ENCODE assay signal across 1 cellular context in genomic region chr2:38376683-38377500, GRCh38.
A peak's percentile ranks its signal among the peaks of the same experiment; 100 is the strongest.
TF ChIP-seq lines count a peak whose summit lies in the region.

Gene ATL2, minus strand, starts transcription at chr2:38377273. Its CDS starts 13 bp downstream, at chr2:38377260.

TF ChIP-seq in K562, 482 proteins besides CTCF, POLR2A, EP300 and RAD21 (continued from another document and continues in another):
- TF ChIP-seq, protein P1, sequence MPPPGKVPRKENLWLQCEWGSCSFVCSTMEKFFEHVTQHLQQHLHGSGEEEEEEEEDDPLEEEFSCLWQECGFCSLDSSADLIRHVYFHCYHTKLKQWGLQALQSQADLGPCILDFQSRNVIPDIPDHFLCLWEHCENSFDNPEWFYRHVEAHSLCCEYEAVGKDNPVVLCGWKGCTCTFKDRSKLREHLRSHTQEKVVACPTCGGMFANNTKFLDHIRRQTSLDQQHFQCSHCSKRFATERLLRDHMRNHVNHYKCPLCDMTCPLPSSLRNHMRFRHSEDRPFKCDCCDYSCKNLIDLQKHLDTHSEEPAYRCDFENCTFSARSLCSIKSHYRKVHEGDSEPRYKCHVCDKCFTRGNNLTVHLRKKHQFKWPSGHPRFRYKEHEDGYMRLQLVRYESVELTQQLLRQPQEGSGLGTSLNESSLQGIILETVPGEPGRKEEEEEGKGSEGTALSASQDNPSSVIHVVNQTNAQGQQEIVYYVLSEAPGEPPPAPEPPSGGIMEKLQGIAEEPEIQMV (tag; conservative IDR thresholded peaks at IDR 0.05; ENCODE audit: low read depth): no peak
- peak; percentile 45; the same call in 1 of the 2 replicates for TF ChIP-seq BCOR (IDR thresholded peaks at IDR 0.05)
- no peak for TF ChIP-seq SLC30A9 (CRISPR knock-in tag; IDR thresholded peaks at IDR 0.05)
- TF ChIP-seq HDAC2 (IDR thresholded peaks at IDR 0.05): no peak
- no peak for TF ChIP-seq ZNF717 (CRISPR knock-in tag; IDR thresholded peaks at IDR 0.05)
- TF ChIP-seq CC2D1A (IDR thresholded peaks at IDR 0.05): peak; percentile 99
- TF ChIP-seq ARNT (IDR thresholded peaks at IDR 0.05): no peak
- no peak for TF ChIP-seq ZNF589 (CRISPR knock-in tag; IDR thresholded peaks at IDR 0.05; ENCODE audit: low read depth)
- no peak for TF ChIP-seq ZNF224 (CRISPR knock-in tag; IDR thresholded peaks at IDR 0.05)
- TF ChIP-seq CTBP1 (IDR thresholded peaks at IDR 0.05; ENCODE audit: borderline replicate concordance): peak; percentile 72; the same call in 1 of the 2 replicates
- TF ChIP-seq ETV1 (tag; conservative IDR thresholded peaks at IDR 0.05; ENCODE audit: low read depth): 0 out of 2 replicates have a peak, but pooled peaks have one; percentile 13
- no peak for TF ChIP-seq BRF2 (IDR thresholded peaks at IDR 0.05; ENCODE audit: borderline replicate concordance, insufficient read depth, insufficient read length)
- no peak for TF ChIP-seq ZNF24 (IDR thresholded peaks at IDR 0.05)
- no peak for TF ChIP-seq SOX6 (IDR thresholded peaks at IDR 0.05)
- TF ChIP-seq CREB1 (IDR thresholded peaks at IDR 0.05): peak; percentile 93
- peak; percentile 92 for TF ChIP-seq CREB1 (CRISPR knock-in tag; IDR thresholded peaks at IDR 0.05)
- TF ChIP-seq ZNF140 (CRISPR knock-in tag; IDR thresholded peaks at IDR 0.05): no peak
- TF ChIP-seq ZNF583 (CRISPR knock-in tag; IDR thresholded peaks at IDR 0.05): no peak
- TF ChIP-seq CEBPZ (IDR thresholded peaks at IDR 0.05; ENCODE audit: borderline replicate concordance, low read depth, low read length): no peak
- peak; percentile 57; the same call in 1 of the 2 replicates for TF ChIP-seq JUND (IDR thresholded peaks at IDR 0.05; ENCODE audit: borderline replicate concordance, low read depth, low read length)
- TF ChIP-seq JUND (tag; IDR thresholded peaks at IDR 0.05; ENCODE audit: borderline replicate concordance, low read depth, low read length): no peak; the same call in 2 of the 3 replicates
- no peak for TF ChIP-seq BACH1 (tag; IDR thresholded peaks at IDR 0.05)
- TF ChIP-seq SETDB1 (IDR thresholded peaks at IDR 0.05; ENCODE audit: low read length): no peak
- TF ChIP-seq XRCC5 (IDR thresholded peaks at IDR 0.05; ENCODE audit: low read depth, low read length): no peak; the same call in 1 of the 2 replicates
- TF ChIP-seq, protein P2, sequence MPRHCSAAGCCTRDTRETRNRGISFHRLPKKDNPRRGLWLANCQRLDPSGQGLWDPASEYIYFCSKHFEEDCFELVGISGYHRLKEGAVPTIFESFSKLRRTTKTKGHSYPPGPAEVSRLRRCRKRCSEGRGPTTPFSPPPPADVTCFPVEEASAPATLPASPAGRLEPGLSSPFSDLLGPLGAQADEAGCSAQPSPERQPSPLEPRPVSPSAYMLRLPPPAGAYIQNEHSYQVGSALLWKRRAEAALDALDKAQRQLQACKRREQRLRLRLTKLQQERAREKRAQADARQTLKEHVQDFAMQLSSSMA (CRISPR knock-in tag; IDR thresholded peaks at IDR 0.05): no peak
- TF ChIP-seq, protein P3, sequence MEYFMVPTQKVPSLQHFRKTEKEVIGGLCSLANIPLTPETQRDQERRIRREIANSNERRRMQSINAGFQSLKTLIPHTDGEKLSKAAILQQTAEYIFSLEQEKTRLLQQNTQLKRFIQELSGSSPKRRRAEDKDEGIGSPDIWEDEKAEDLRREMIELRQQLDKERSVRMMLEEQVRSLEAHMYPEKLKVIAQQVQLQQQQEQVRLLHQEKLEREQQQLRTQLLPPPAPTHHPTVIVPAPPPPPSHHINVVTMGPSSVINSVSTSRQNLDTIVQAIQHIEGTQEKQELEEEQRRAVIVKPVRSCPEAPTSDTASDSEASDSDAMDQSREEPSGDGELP (CRISPR knock-in tag; IDR thresholded peaks at IDR 0.05; ENCODE audit: borderline replicate concordance): peak; percentile 80
- TF ChIP-seq, protein P4, sequence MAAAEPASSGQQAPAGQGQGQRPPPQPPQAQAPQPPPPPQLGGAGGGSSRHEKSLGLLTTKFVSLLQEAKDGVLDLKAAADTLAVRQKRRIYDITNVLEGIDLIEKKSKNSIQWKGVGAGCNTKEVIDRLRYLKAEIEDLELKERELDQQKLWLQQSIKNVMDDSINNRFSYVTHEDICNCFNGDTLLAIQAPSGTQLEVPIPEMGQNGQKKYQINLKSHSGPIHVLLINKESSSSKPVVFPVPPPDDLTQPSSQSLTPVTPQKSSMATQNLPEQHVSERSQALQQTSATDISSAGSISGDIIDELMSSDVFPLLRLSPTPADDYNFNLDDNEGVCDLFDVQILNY (CRISPR knock-in tag; IDR thresholded peaks at IDR 0.05): no peak
- 0 out of 2 replicates have a peak, but pooled peaks have one; percentile 52 for TF ChIP-seq ZBTB1 (CRISPR knock-in tag; IDR thresholded peaks at IDR 0.05; ENCODE audit: borderline replicate concordance, low read depth)
- TF ChIP-seq, protein P5, sequence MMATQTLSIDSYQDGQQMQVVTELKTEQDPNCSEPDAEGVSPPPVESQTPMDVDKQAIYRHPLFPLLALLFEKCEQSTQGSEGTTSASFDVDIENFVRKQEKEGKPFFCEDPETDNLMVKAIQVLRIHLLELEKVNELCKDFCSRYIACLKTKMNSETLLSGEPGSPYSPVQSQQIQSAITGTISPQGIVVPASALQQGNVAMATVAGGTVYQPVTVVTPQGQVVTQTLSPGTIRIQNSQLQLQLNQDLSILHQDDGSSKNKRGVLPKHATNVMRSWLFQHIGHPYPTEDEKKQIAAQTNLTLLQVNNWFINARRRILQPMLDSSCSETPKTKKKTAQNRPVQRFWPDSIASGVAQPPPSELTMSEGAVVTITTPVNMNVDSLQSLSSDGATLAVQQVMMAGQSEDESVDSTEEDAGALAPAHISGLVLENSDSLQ (IDR thresholded peaks at IDR 0.05): no peak
- peak in 1 of 2 experiments; percentile 54; a peak in 1 of 4 replicates for TF ChIP-seq SRF (CRISPR knock-in tag; IDR thresholded peaks at IDR 0.05)
- no peak for TF ChIP-seq ELK1 (CRISPR knock-in tag; IDR thresholded peaks at IDR 0.05)
- TF ChIP-seq RNF2 (IDR thresholded peaks at IDR 0.05): peak; percentile 63; the same call in 1 of the 2 replicates
- TF ChIP-seq IRF2 (CRISPR knock-in tag; IDR thresholded peaks at IDR 0.05): no peak
- TF ChIP-seq MIER1 (IDR thresholded peaks at IDR 0.05; ENCODE audit: low read depth): no peak
- TF ChIP-seq ZNF12 (CRISPR knock-in tag; IDR thresholded peaks at IDR 0.05): no peak
- peak; percentile 54; the same call in 1 of the 2 replicates for TF ChIP-seq ATF7 (IDR thresholded peaks at IDR 0.05)
- TF ChIP-seq ARID3A (IDR thresholded peaks at IDR 0.05; ENCODE audit: borderline replicate concordance, low read depth, low read length): peak; percentile 50; the same call in 1 of the 2 replicates
- no peak for TF ChIP-seq E2F1 (CRISPR knock-in tag; IDR thresholded peaks at IDR 0.05)
- TF ChIP-seq PML (IDR thresholded peaks at IDR 0.05; ENCODE audit: low read length): peak; percentile 52; the same call in 1 of the 2 replicates
- TF ChIP-seq, protein P6, sequence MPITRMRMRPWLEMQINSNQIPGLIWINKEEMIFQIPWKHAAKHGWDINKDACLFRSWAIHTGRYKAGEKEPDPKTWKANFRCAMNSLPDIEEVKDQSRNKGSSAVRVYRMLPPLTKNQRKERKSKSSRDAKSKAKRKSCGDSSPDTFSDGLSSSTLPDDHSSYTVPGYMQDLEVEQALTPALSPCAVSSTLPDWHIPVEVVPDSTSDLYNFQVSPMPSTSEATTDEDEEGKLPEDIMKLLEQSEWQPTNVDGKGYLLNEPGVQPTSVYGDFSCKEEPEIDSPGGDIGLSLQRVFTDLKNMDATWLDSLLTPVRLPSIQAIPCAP (CRISPR knock-in tag; IDR thresholded peaks at IDR 0.05; ENCODE audit: borderline replicate concordance): no peak
- TF ChIP-seq TFAM (CRISPR knock-in tag; conservative IDR thresholded peaks at IDR 0.05): no peak
- TF ChIP-seq ZNF134 (CRISPR knock-in tag; conservative IDR thresholded peaks at IDR 0.05): no peak
- TF ChIP-seq NFXL1 (CRISPR knock-in tag; IDR thresholded peaks at IDR 0.05): no peak
- no peak for TF ChIP-seq XRCC3 (IDR thresholded peaks at IDR 0.05)
- peak; percentile 51; the same call in 1 of the 2 replicates for TF ChIP-seq CHCHD3 (CRISPR knock-in tag; IDR thresholded peaks at IDR 0.05)
- no peak for TF ChIP-seq SREBF1 (IDR thresholded peaks at IDR 0.05; ENCODE audit: borderline replicate concordance, low read depth, low read length)
- TF ChIP-seq, protein P7, sequence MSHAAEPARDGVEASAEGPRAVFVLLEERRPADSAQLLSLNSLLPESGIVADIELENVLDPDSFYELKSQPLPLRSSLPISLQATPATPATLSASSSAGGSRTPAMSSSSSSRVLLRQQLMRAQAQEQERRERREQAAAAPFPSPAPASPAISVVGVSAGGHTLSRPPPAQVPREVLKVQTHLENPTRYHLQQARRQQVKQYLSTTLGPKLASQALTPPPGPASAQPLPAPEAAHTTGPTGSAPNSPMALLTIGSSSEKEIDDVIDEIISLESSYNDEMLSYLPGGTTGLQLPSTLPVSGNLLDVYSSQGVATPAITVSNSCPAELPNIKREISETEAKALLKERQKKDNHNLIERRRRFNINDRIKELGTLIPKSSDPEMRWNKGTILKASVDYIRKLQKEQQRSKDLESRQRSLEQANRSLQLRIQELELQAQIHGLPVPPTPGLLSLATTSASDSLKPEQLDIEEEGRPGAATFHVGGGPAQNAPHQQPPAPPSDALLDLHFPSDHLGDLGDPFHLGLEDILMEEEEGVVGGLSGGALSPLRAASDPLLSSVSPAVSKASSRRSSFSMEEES (CRISPR knock-in tag; IDR thresholded peaks at IDR 0.05): no peak
- no peak; the same call in 1 of the 2 replicates for TF ChIP-seq ERF (CRISPR knock-in tag; IDR thresholded peaks at IDR 0.05)
- no peak for TF ChIP-seq CCAR2 (IDR thresholded peaks at IDR 0.05; ENCODE audit: low read depth, low read length)
- TF ChIP-seq CBX8 (IDR thresholded peaks at IDR 0.05; ENCODE audit: borderline replicate concordance, extremely low read depth, low read depth, low read length, poor library complexity, severe bottlenecking): no peak
- TF ChIP-seq TARDBP (IDR thresholded peaks at IDR 0.05): no peak
- TF ChIP-seq LARP7 (IDR thresholded peaks at IDR 0.05): no peak
- no peak for TF ChIP-seq OTX1 (CRISPR knock-in tag; IDR thresholded peaks at IDR 0.05)
